In the genomic region with DNA sequence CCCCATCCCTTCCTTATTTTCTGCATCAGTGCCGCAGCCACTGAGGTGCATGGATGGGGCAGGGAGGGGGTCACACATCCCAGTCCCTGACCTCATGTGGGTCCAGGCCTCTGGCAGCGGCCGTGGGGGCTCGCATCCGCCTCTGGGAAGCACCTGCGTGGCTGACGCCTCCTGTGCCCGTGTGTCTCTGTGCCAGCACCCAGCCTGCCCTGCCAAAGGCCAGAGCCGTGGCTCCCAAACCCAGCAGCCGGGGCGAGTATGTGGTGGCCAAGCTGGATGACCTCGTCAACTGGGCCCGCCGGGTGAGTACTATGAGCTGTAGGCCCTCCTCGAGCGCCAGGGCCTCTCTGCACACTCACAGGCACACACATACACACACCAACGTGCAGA, we compare ENCODE assay signal across 27 cellular contexts. TPM values are rescaled to one million over a fixed set of nuclear protein-coding genes. Genes with fewer than 3 reads are reported as not detected.
DNase-seq lines count a peak whose midpoint lies in the region; ATAC-seq, FAIRE-seq and TF ChIP-seq lines count a peak whose summit lies in the region.
"Had no signal": no experiment of that assay in that cellular context is flagged by ENCODE, and none has a peak within 500 bp of the region (broad histone marks: within the 10 kb centered on the region; RNA-seq: fewer than 3 reads in every experiment).

No MANE protein-coding gene starts in this region.

- H4K8ac ChIP-seq in trophoblast cell (ENCODE audit: low read depth, low read length) = no peak overlapping the region

- H3K9ac ChIP-seq in NT2/D1 (ENCODE audit: insufficient read length, low read depth) = peak overlapping the region; percentile 10
- no peak overlapping the region for H3K9ac ChIP-seq in kidney (ENCODE audit: low read length in 2 of 2)
- no peak overlapping the region for H3K9ac ChIP-seq in trophoblast cell (ENCODE audit: low read length)
- H3K9ac ChIP-seq: GM23248, SK-N-SH had no signal

- WGBS in trophoblast cell (ENCODE audit: extremely low coverage, insufficient coverage, insufficient read length) = no CpG with 5 or more reads among the region's 17 CpGs
- WGBS in pancreas, 2 donors = 90 to 91% methylated on average over 17 of the region's 17 CpGs

- no peak overlapping the region for H2AFZ ChIP-seq in trophoblast cell (ENCODE audit: insufficient read depth, low read length, poor library complexity)
- H2AFZ ChIP-seq: GM23248 had no signal

- no peak overlapping the region for H2BK5ac ChIP-seq in trophoblast cell (ENCODE audit: low read depth, low read length, poor library complexity)

- no peak overlapping the region for H3K14ac ChIP-seq in trophoblast cell (ENCODE audit: low read length)

- no peak overlapping the region for H3K18ac ChIP-seq in trophoblast cell (ENCODE audit: low read length)

- no peak overlapping the region for H4K91ac ChIP-seq in trophoblast cell (ENCODE audit: low read depth, low read length)

- no peak overlapping the region for H2BK120ac ChIP-seq in trophoblast cell (ENCODE audit: insufficient read depth, low read length, poor library complexity)

- H3K27ac ChIP-seq in angular gyrus (ENCODE audit: low read depth, low read length) (peak overlapping the region; percentile 96), kidney (ENCODE audit: low read depth in 2 of 2, low read length in 2 of 2) (no peak overlapping the region), trophoblast cell (ENCODE audit: low read depth, low read length) (no peak overlapping the region), pancreas (no peak overlapping the region)
- H3K27ac ChIP-seq: A549, GM23248, HL-60 had no signal

- H3K79me2 ChIP-seq in trophoblast cell (ENCODE audit: control insufficient read depth, insufficient read depth, low read length, poor library complexity) = peaks cover 5% of the 10 kb centered on the region

- H3K23ac ChIP-seq in trophoblast cell (ENCODE audit: low read length) = no peak overlapping the region

- FAIRE-seq in kidney (lab: Jason Lieb, UNC) (no peak), pancreas (lab: Jason Lieb, UNC) (no peak)
- FAIRE-seq: A549, G401.6 had no signal

- no peak overlapping the region for H2BK12ac ChIP-seq in trophoblast cell (ENCODE audit: low read length)

- ATAC-seq in activated CD4-positive, CD25-positive, alpha-beta regulatory T cell treated with anti-CD3 and anti-CD28 coated beads, Interleukin-2, amount 50 U/mL, for 24 hours = no peak
- ATAC-seq in GM19455 (IDR thresholded peaks at IDR 0.05; ENCODE audit: unreplicated experiment) = no peak
- ATAC-seq in pancreas = no peak
- ATAC-seq: A549, Panc1 had no signal

- H3K4me1 ChIP-seq in NT2/D1 (ENCODE audit: insufficient read depth, insufficient read length) (peaks cover 3% of the 10 kb centered on the region), kidney (ENCODE audit: control insufficient read depth in 1 of 2, insufficient read depth in 1 of 2, low read depth in 1 of 2, low read length in 2 of 2) (peaks cover 0 to 8% of the 10 kb centered on the region in 2 donors), trophoblast cell (ENCODE audit: control insufficient read depth in 1 of 2, insufficient read depth in 2 of 2, low read length in 2 of 2) (peaks cover 0 to 2% of the 10 kb centered on the region in 2 experiments), pancreas (peaks cover 6 to 19% (median 19%) of the 10 kb centered on the region in 3 donors)

- intact Hi-C loops in kidney (cut with DNase I) (no loop called here), pancreas (cut with DNase I) (no loop called here)

- H3K36me3 ChIP-seq in NT2/D1 (ENCODE audit: insufficient read depth, insufficient read length, low read length) (peaks cover 59% of the 10 kb centered on the region), kidney (ENCODE audit: control insufficient read depth in 1 of 2, insufficient read depth in 2 of 2, low read length in 2 of 2) (peaks cover 16 to 24% of the 10 kb centered on the region in 2 donors), trophoblast cell (ENCODE audit: control insufficient read depth in 1 of 2, insufficient read depth in 2 of 2, low read length in 2 of 2) (peaks cover 30 to 41% of the 10 kb centered on the region in 2 experiments), pancreas (peaks cover 0 to 28% (median 10%) of the 10 kb centered on the region in 3 donors)

- H3K27me3 ChIP-seq in NT2/D1 (ENCODE audit: insufficient read depth, insufficient read length) (no peaks in the 10 kb centered on the region), trophoblast cell (ENCODE audit: insufficient read depth, low read length) (no peaks in the 10 kb centered on the region), pancreas (no peaks in the 10 kb centered on the region)

- peaks cover 5% of the 10 kb centered on the region for H3K79me1 ChIP-seq in trophoblast cell (ENCODE audit: low read length)

- no peaks in the 10 kb centered on the region for H3K9me3 ChIP-seq in NT2/D1 (ENCODE audit: insufficient read depth, low read length)
- no peaks in the 10 kb centered on the region for H3K9me3 ChIP-seq in kidney (ENCODE audit: control insufficient read depth in 1 of 2, low read length in 2 of 2)
- peaks cover 8% of the 10 kb centered on the region for H3K9me3 ChIP-seq in trophoblast cell (ENCODE audit: insufficient read depth, low read depth, low read length)
- no peaks in the 10 kb centered on the region for H3K9me3 ChIP-seq in pancreas
- H3K9me3 ChIP-seq: A549, SK-N-SH had no signal

- H3K4ac ChIP-seq in trophoblast cell (ENCODE audit: low read depth, low read length) = no peak overlapping the region

- H3K4me2 ChIP-seq in trophoblast cell (ENCODE audit: low read length) = no peak overlapping the region
- H3K4me2 ChIP-seq: A549, SK-N-SH had no signal

- H2AK5ac ChIP-seq in trophoblast cell (ENCODE audit: low read length) = no peak overlapping the region

- H3K4me3 ChIP-seq in NT2/D1 (ENCODE audit: insufficient read length, low read depth) = no peak overlapping the region
- H3K4me3 ChIP-seq in kidney (ENCODE audit: low read length in 2 of 2) = no peak overlapping the region
- peak overlapping the region; percentile 42 for H3K4me3 ChIP-seq in trophoblast cell (ENCODE audit: low read depth, low read length)
- no peak overlapping the region for H3K4me3 ChIP-seq in pancreas
- H3K4me3 ChIP-seq: A549, GM23248 had no signal

- no peak overlapping the region for H4K12ac ChIP-seq in trophoblast cell (ENCODE audit: low read depth, low read length)

- DNase-seq in NT2/D1 (ENCODE audit: low read depth, low spot score) (no peak), kidney (peak; percentile 69), trophoblast cell (no peak), DMS 273 treated with DMSO at 0.1 percent for 48 hours (lab: John Stamatoyannopoulos, UW) (no peak), pancreas (no peak)
- DNase-seq: AML-193; CD4-positive, alpha-beta memory T cell; COR-L47; GM23248; H7; Kasumi-1; NCI-H1092 treated with DMSO at 0.1 percent for 48 hours; NCI-H1436; NCI-H187; NCI-H2081 treated with DMSO at 0.1 percent for 48 hours; NCI-H226; NCI-H510A; NCI-H69; SIG-M5; SK-N-SH had no signal

- TF ChIP-seq CTCF in kidney (IDR thresholded peaks at IDR 0.05; ENCODE audit: borderline replicate concordance, extremely low read depth, insufficient read depth) = no peak
- TF ChIP-seq CTCF in pancreas (IDR thresholded peaks at IDR 0.05) = no peak

RNA-seq across cellular contexts. Expression of a gene that starts 4.9 kb away (rescaled TPM):
- total RNA-seq in kidney = 85.5 TPM
- polyA plus RNA-seq in kidney (ENCODE audit: insufficient read depth, low read depth, low replicate concordance) = 265 TPM
- 38.6 and 39.3 TPM in 2 replicates for polyA plus RNA-seq in trophoblast cell (2013)
- total RNA-seq in pancreas = 10 to 100 TPM; 32.1 to 56.3 (median 42.5) TPM
- 10 to 100 TPM; 57.8 to 70.8 TPM for polyA plus RNA-seq in pancreas

RNA-seq across cellular contexts. Expression of a gene that starts 12.7 kb away (rescaled TPM):
- total RNA-seq in kidney (16.3 TPM), pancreas (100 to 1,000 TPM in 1 of 6 donors, 10 to 100 TPM in 5; 46.2 to 116 (median 64.4) TPM)
- polyA plus RNA-seq in kidney (ENCODE audit: insufficient read depth, low read depth, low replicate concordance) (209 TPM), pancreas (100 to 1,000 TPM in 1 of 2 donors, 10 to 100 TPM in 1; 65.2 to 200 TPM)
- polyA plus RNA-seq in trophoblast cell (2013) = 20.3 and 20.6 TPM in 2 replicates

RNA-seq across cellular contexts. Expression of a gene that starts 18.8 kb away (rescaled TPM):
- 98.5 TPM for total RNA-seq in kidney
- 47.7 TPM for polyA plus RNA-seq in kidney (ENCODE audit: insufficient read depth, low read depth, low replicate concordance)
- 126 and 130 TPM in 2 replicates for polyA plus RNA-seq in trophoblast cell (2013)
- 10 to 100 TPM; 35.3 to 67.4 (median 48.7) TPM for total RNA-seq in pancreas
- 10 to 100 TPM; 63.8 to 64.4 TPM for polyA plus RNA-seq in pancreas

RNA-seq across cellular contexts. Expression of a gene that starts 49.6 kb away (rescaled TPM):
- 893 TPM for total RNA-seq in kidney
- 1,823 TPM for polyA plus RNA-seq in kidney (ENCODE audit: insufficient read depth, low read depth, low replicate concordance)
- 1,862 and 1,936 TPM in 2 replicates for polyA plus RNA-seq in trophoblast cell (2013)
- 1,000 to 10,000 TPM in 1 of 6 donors, 100 to 1,000 TPM in 5; 596 to 1,125 (median 797) TPM for total RNA-seq in pancreas
- 1,000 to 10,000 TPM; 1,641 to 1,709 TPM for polyA plus RNA-seq in pancreas
